ENCODE assay signal across 16 cellular contexts in the genomic region with DNA sequence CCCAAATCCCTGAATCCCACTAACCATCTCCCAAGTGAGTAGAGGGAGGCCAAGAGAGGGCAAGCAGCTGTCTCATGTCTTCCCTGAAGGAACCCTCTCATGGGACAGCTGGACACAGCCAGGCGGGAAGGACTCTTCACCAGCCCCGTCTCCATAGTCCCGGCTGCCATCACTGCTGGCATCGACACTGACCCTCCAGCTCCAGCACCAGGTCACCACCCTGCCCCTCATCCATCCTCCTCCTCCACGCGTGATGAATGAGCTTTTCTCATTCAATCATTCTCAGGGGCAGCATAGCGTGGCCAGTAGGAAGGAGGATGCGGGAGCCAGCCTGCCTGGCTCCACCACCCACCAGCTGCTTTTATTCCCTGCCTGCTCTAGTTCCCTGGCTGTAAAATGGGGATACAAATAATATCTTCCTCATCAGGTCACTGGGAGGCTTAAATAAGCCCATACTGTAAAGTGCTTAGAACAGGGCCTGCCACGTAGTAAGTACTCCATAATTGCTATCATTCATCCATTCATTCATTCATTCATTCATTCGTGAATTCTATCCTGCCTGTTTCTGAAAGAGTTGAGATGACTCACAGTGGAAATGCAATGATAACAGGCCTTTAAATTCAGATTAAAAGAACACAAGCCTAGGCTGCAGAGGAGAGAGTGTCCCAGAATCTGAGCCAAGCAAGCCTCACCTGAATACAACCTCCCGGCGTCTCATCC. TPM values are rescaled to one million over a fixed set of nuclear protein-coding genes. Genes with fewer than 3 reads are reported as not detected.
A peak's percentile ranks its signal among the peaks of the same experiment; 100 is the strongest.
DNase-seq lines count a peak whose midpoint lies in the region; ATAC-seq and TF ChIP-seq lines count a peak whose summit lies in the region.
"Had no signal": no experiment of that assay in that cellular context is flagged by ENCODE, and none has a peak within 500 bp of the region (broad histone marks: within the 10 kb centered on the region; RNA-seq: fewer than 3 reads in every experiment).

No MANE protein-coding gene starts in this region.

- no peak overlapping the region for H2BK15ac ChIP-seq in IMR-90 (ENCODE audit: low read depth, low read length)

- no peak overlapping the region for H4K91ac ChIP-seq in IMR-90 (ENCODE audit: insufficient read depth, low read depth, low read length)

- no peak for TF ChIP-seq CTCF in IMR-90 (conservative IDR thresholded peaks at IDR 0.05; ENCODE audit: low read depth, low read length)
- TF ChIP-seq CTCF in esophagus squamous epithelium (IDR thresholded peaks at IDR 0.05): no peak

- H3K27ac Mint-ChIP-seq in activated naive CD4-positive, alpha-beta T cell treated with anti-CD3 and anti-CD28 coated beads, Interleukin-2, amount 50 U/mL, for 72 hours: peak overlapping the region; percentile 18 to 88
- peak overlapping the region in 5 of 6 donors; percentile 87 to 100 (median 97) for H3K27ac Mint-ChIP-seq in immature natural killer cell
- peak overlapping the region; percentile 84 for H3K27ac Mint-ChIP-seq in stimulated activated memory B cell treated with anti-CD40 and anti-IgM and Interleukin-4, amounts not matched to agents 10 μg/mL and 1 μg/mL and 100 μg/mL, for 72 hours

- H2BK5ac ChIP-seq in IMR-90 (ENCODE audit: low read depth, low read length, poor library complexity, severe bottlenecking): no peak overlapping the region

- H4K20me1 ChIP-seq in IMR-90 (ENCODE audit: insufficient read depth, low read length): no peaks in the 10 kb centered on the region

- 0 out of 2 replicates have a peak overlapping the region, but pooled peaks have one; percentile 6 for H2BK120ac ChIP-seq in IMR-90 (ENCODE audit: low read depth, low read length)

- H3K4me1 Mint-ChIP-seq in immature natural killer cell: peaks cover 89 to 95% of the 10 kb centered on the region in 2 donors
- H3K4me1 Mint-ChIP-seq in stimulated activated memory B cell treated with anti-CD40 and anti-IgM and Interleukin-4, amounts not matched to agents 10 μg/mL and 1 μg/mL and 100 μg/mL, for 72 hours: peaks cover 32% of the 10 kb centered on the region

- WGBS in IMR-90 (ENCODE audit: extremely low coverage in 2 of 2, insufficient read length in 1 of 2), 2 experiments: 85% methylated on average over 4 of the region's 12 CpGs; no CpG with 5 or more reads in 1 of the 2 experiments
- WGBS in esophagus squamous epithelium, 2 donors: 74 to 77% methylated on average over 12 of the region's 12 CpGs

- dilution Hi-C loops in IMR-90 (cut with HindIII; ENCODE audit: low sequenced_read_pairs, unreplicated experiment): no loop called here

- no peaks in the 10 kb centered on the region for H3K9me3 Mint-ChIP-seq in activated naive CD4-positive, alpha-beta T cell treated with anti-CD3 and anti-CD28 coated beads, Interleukin-2, amount 50 U/mL, for 72 hours
- H3K9me3 Mint-ChIP-seq in immature natural killer cell: peaks cover 0 to 4% (median 0%) of the 10 kb centered on the region in 6 donors
- no peaks in the 10 kb centered on the region for H3K9me3 Mint-ChIP-seq in stimulated activated memory B cell treated with anti-CD40 and anti-IgM and Interleukin-4, amounts not matched to agents 10 μg/mL and 1 μg/mL and 100 μg/mL, for 72 hours

- no peak overlapping the region for H3K4ac ChIP-seq in IMR-90 (ENCODE audit: low read depth, low read length)

- no peak overlapping the region for H2AFZ ChIP-seq in IMR-90 (replicated peaks; ENCODE audit: low read length, poor library complexity)

- H3K9me1 ChIP-seq in IMR-90 (ENCODE audit: insufficient read depth, low read length): peaks cover 8% of the 10 kb centered on the region; the same call in 1 of the 2 replicates

- H2AK5ac ChIP-seq in IMR-90 (ENCODE audit: low read depth, low read length): peak overlapping the region; percentile 56

- no peak for DNase-seq in activated naive CD4-positive, alpha-beta T cell treated with anti-CD3 and anti-CD28 coated beads, Interleukin-2, amount 50 U/mL, for 72 hours (ENCODE audit: low spot score in 2 of 2)
- no peak for DNase-seq in activated naive CD4-positive, alpha-beta T cell treated with Interleukin-2 at 50 U/mL for 16 hours
- DNase-seq in IMR-90 (no peak), immature natural killer cell (no peak), esophagus squamous epithelium (lab: John Stamatoyannopoulos, UW) (no peak), RPMI8226 (no peak), H4 (ENCODE audit: low spot score) (no peak)
- DNase-seq: activated CD4-positive, alpha-beta T cell treated with anti-CD3 and anti-CD28 coated beads for 48 hours; DMS79; GOT3; heart left ventricle; mucosa of descending colon; NCI-H187 had no signal

- intact Hi-C loops in IMR-90 (cut with micrococcal nuclease) (no loop called here), esophagus squamous epithelium (cut with DNase I) (no loop called here)

- H3K27me3 Mint-ChIP-seq in immature natural killer cell (ENCODE audit: low read depth in 3 of 3): peaks cover 16 to 42% (median 19%) of the 10 kb centered on the region in 3 donors
- peaks cover 30% of the 10 kb centered on the region for H3K27me3 Mint-ChIP-seq in stimulated activated memory B cell treated with anti-CD40 and anti-IgM and Interleukin-4, amounts not matched to agents 10 μg/mL and 1 μg/mL and 100 μg/mL, for 72 hours

- no peak overlapping the region for H4K5ac ChIP-seq in IMR-90 (ENCODE audit: low read depth, low read length)

- peak overlapping the region; percentile 52 for H2AK9ac ChIP-seq in IMR-90 (replicated peaks; ENCODE audit: low read depth, low read length, poor library complexity)

- H3K23ac ChIP-seq in IMR-90 (ENCODE audit: low read depth, low read length): no peak overlapping the region

- H3K36me3 ChIP-seq in IMR-90 (ENCODE audit: control insufficient read depth, insufficient read depth, low read length) (no peaks in the 10 kb centered on the region), esophagus squamous epithelium (no peaks in the 10 kb centered on the region)
- H3K36me3 ChIP-seq: heart left ventricle, thoracic aorta had no signal

- no peak overlapping the region for H3K4me3 ChIP-seq in IMR-90 (ENCODE audit: insufficient read depth, low read depth, low read length)
- H3K4me3 ChIP-seq in esophagus squamous epithelium: no peak overlapping the region
- H3K4me3 ChIP-seq: heart left ventricle, mucosa of descending colon, thoracic aorta had no signal

- H3K27ac ChIP-seq in IMR-90 (ENCODE audit: insufficient read depth, low read length): no peak overlapping the region
- H3K27ac ChIP-seq in esophagus squamous epithelium: no peak overlapping the region
- H3K27ac ChIP-seq: thoracic aorta had no signal

- CTCF ChIA-PET in IMR-90 (lab: Yijun Ruan, JAX): no interaction called here

- H3K18ac ChIP-seq in IMR-90 (ENCODE audit: low read depth, low read length): no peak overlapping the region

- H3K56ac ChIP-seq in IMR-90 (ENCODE audit: extremely low read depth, insufficient read depth, low read length): no peak overlapping the region

- TF ChIP-seq RAD21 in IMR-90 (IDR thresholded peaks at IDR 0.05; ENCODE audit: low read length): no peak

- 0 out of 2 replicates have a peak overlapping the region, but pooled peaks have one; percentile 10 for H2BK20ac ChIP-seq in IMR-90 (ENCODE audit: low read depth, low read length)

- H3K4me2 ChIP-seq in IMR-90 (ENCODE audit: low read depth, low read length): no peak overlapping the region

- peak overlapping the region in 4 of 5 donors; percentile 7 to 70 (median 24) for H3K4me3 Mint-ChIP-seq in immature natural killer cell
- no peak overlapping the region for H3K4me3 Mint-ChIP-seq in stimulated activated memory B cell treated with anti-CD40 and anti-IgM and Interleukin-4, amounts not matched to agents 10 μg/mL and 1 μg/mL and 100 μg/mL, for 72 hours

- no peak overlapping the region for H3K9ac ChIP-seq in IMR-90 (ENCODE audit: low read depth, low read length)

- H3K9me3 ChIP-seq in IMR-90 (ENCODE audit: control insufficient read depth, insufficient read depth, low read length): no peaks in the 10 kb centered on the region
- H3K9me3 ChIP-seq in esophagus squamous epithelium: no peaks in the 10 kb centered on the region
- H3K9me3 ChIP-seq: heart left ventricle, mucosa of descending colon, thoracic aorta had no signal

- H3K4me1 ChIP-seq in IMR-90 (ENCODE audit: control insufficient read depth, insufficient read depth, low read length) (peaks cover 7% of the 10 kb centered on the region; the same call in 1 of the 2 replicates), esophagus squamous epithelium (peaks cover 13 to 68% (median 20%) of the 10 kb centered on the region in 3 donors)

- no peak overlapping the region for H4K8ac ChIP-seq in IMR-90 (ENCODE audit: low read depth in 2 of 2, low read length in 2 of 2)

- H3K79me1 ChIP-seq in IMR-90 (ENCODE audit: low read depth in 1 of 2, low read length in 2 of 2): no peaks in the 10 kb centered on the region

- H3K36me3 Mint-ChIP-seq in activated naive CD4-positive, alpha-beta T cell treated with anti-CD3 and anti-CD28 coated beads, Interleukin-2, amount 50 U/mL, for 72 hours: no peaks in the 10 kb centered on the region
- H3K36me3 Mint-ChIP-seq in immature natural killer cell: no peaks in the 10 kb centered on the region
- no peaks in the 10 kb centered on the region for H3K36me3 Mint-ChIP-seq in stimulated activated memory B cell treated with anti-CD40 and anti-IgM and Interleukin-4, amounts not matched to agents 10 μg/mL and 1 μg/mL and 100 μg/mL, for 72 hours

- no peak overlapping the region for H3K14ac ChIP-seq in IMR-90 (replicated peaks; ENCODE audit: low read depth, low read length)

- ATAC-seq in activated naive CD4-positive, alpha-beta T cell treated with anti-CD3 and anti-CD28 coated beads, Interleukin-2, amount 50 U/mL, for 72 hours: no peak
- ATAC-seq in IMR-90 (ENCODE audit: low read depth): no peak
- no peak for ATAC-seq in stimulated activated memory B cell treated with anti-CD40 and anti-IgM and Interleukin-4, amounts not matched to agents 10 μg/mL and 1 μg/mL and 100 μg/mL, for 72 hours
- ATAC-seq: heart left ventricle, mucosa of descending colon, sciatic nerve had no signal

- no peaks in the 10 kb centered on the region for H3K27me3 ChIP-seq in IMR-90 (ENCODE audit: control insufficient read depth, insufficient read depth, low read length)
- no peaks in the 10 kb centered on the region for H3K27me3 ChIP-seq in esophagus squamous epithelium
- H3K27me3 ChIP-seq: heart left ventricle had no signal

- POLR2A ChIA-PET in IMR-90 (lab: Charles Lee; ENCODE audit: unreplicated experiment): interaction anchor here (0.5 kb wide), 1 partner anchor 8 kb away, joined by 4 read pairs; no protein-coding TSS in a partner anchor

- TF ChIP-seq POLR2A in IMR-90 (IDR thresholded peaks at IDR 0.05; ENCODE audit: low read depth, low read length): no peak
- TF ChIP-seq POLR2A in esophagus squamous epithelium (IDR thresholded peaks at IDR 0.05): no peak

- in situ Hi-C loops in IMR-90 (cut with MboI; ENCODE audit: low sequenced_read_pairs): no loop called here

- no TSS peak for BruUV-seq in IMR-90 (replicated peaks; lab: Mats Ljungman, UMichigan)

RNA-seq across cellular contexts. Expression of gene FOSL2, which starts 30.5 kb away (rescaled TPM):
- 100 to 1,000 TPM in 1 of 2 donors, 10 to 100 TPM in 1; 99.3 to 153 TPM for total RNA-seq in activated naive CD4-positive, alpha-beta T cell treated with anti-CD3 and anti-CD28 coated beads, Interleukin-2, amount 50 U/mL, for 72 hours
- total RNA-seq in IMR-90 (2012; rRNA removed) (31.4 and 32.2 TPM in 2 replicates), esophagus squamous epithelium (100 to 1,000 TPM; 100 to 234 (median 144) TPM)
- polyA plus RNA-seq in IMR-90 (2012; rRNA removed) (46.3 and 51.1 TPM in 2 replicates), immature natural killer cell (10 to 100 TPM; 27.2 to 54.3 (median 28.7) TPM)
- 52.1 and 52.3 TPM in 2 replicates for polyA plus RNA-seq in IMR-90 (2012; cell fraction: cytosol; rRNA removed)
- 91.1 and 119 TPM in 2 replicates for polyA plus RNA-seq in IMR-90 (2012; cell fraction: nucleus; rRNA removed; ENCODE audit: low replicate concordance)
- 11.1 and 13.2 TPM in 2 replicates for total RNA-seq in H4 (2014; rRNA removed; shearing (Covaris generic))
